Comparison of ENCODE assay signal across 14 cellular contexts in the genomic region with DNA sequence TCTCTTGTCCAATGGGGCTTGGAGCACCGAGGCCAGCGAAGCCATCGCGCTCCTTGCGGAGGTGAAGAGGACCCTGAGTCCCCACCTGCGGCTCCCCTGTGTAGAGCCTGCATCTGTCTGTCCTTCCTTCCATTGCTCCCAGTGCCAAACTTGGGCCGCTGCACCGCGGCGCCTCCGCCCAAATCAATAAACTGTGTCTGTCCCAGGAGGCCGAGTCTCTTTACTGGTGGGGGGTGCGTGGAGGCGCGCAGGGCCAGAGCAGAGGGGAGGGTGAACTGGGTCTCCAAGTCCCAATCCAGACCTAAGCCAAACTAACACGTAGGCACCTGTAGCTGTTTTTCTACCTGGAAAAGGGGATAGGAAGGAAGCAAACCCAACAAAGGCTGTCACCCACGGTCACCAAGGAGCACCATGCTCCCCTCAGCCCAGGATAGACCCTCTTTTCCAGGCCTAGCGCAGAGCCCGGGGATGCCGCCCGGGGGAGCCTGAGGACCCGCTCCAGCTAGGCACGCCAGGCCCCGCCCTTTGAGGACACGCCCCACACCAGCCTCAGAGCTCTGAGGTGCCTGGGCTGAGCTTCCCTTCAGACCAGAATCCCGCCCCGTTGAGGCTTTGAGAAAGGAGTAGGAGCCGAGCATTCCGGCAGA. TPM values are rescaled to one million over a fixed set of nuclear protein-coding genes. Genes with fewer than 3 reads are reported as not detected.
DNase-seq lines count a peak whose midpoint lies in the region; TF ChIP-seq lines count a peak whose summit lies in the region.
"Had no signal": no experiment of that assay in that cellular context is flagged by ENCODE, and none has a peak within 500 bp of the region (broad histone marks: within the 10 kb centered on the region; RNA-seq: fewer than 3 reads in every experiment).

No MANE protein-coding gene starts in this region.

- peak overlapping the region; percentile 17 for H3K4me3 Mint-ChIP-seq in MCF 10A (ENCODE audit: unreplicated experiment)

- H3K27me3 Mint-ChIP-seq in MCF 10A (ENCODE audit: insufficient read depth, unreplicated experiment), result peaks cover 53% of the 10 kb centered on the region

- POLR2A ChIA-PET in MCF 10A (lab: Yijun Ruan, JAX), result no interaction called here

- no peak for TF ChIP-seq CTCF in MCF 10A (IDR thresholded peaks at IDR 0.05; ENCODE audit: unreplicated experiment)

- intact Hi-C loops in MCF 10A (cut with micrococcal nuclease) (no loop called here), posterior vena cava (cut with DNase I) (no loop called here)

- no peaks in the 10 kb centered on the region for H3K9me3 Mint-ChIP-seq in MCF 10A (ENCODE audit: unreplicated experiment)

- CTCF ChIA-PET in MCF 10A (lab: Yijun Ruan, JAX), result no interaction called here

- no TSS peak for BruUV-seq in MCF 10A (replicated peaks; lab: Mats Ljungman, UMichigan)

- peaks cover 15% of the 10 kb centered on the region for H3K4me1 Mint-ChIP-seq in MCF 10A (ENCODE audit: insufficient read depth, unreplicated experiment)

- no peaks in the 10 kb centered on the region for H3K36me3 Mint-ChIP-seq in MCF 10A (ENCODE audit: insufficient read depth, unreplicated experiment)

- H3K27ac Mint-ChIP-seq in MCF 10A (ENCODE audit: low read depth, unreplicated experiment), result no peak overlapping the region

- DNase-seq in NCI-H146 (lab: John Stamatoyannopoulos, UW), result peak; percentile 5
- no peak for DNase-seq in NCI-H146 treated with DMSO at 0.1 percent for 48 hours (lab: John Stamatoyannopoulos, UW; ENCODE audit: unreplicated experiment)
- DNase-seq in M059J (ENCODE audit: low read depth), result peak; percentile 21
- DNase-seq in MCF 10A (ENCODE audit: unreplicated experiment), result no peak
- DNase-seq in posterior vena cava (ENCODE audit: low spot score), result peak; percentile 68
- DNase-seq in SHP77 (lab: John Stamatoyannopoulos, UW), result no peak
- DNase-seq in GM19238 (ENCODE audit: insufficient read length, low spot score), result no peak
- no peak for DNase-seq in mesenteric fat pad (ENCODE audit: low spot score)
- DNase-seq: left lung; NCI-H187; nucleus accumbens; stimulated activated CD4-positive, alpha-beta T cell treated with anti-CD3 and anti-CD28 coated beads, Interleukin-1b, Interleukin-23, amount 100 ng/mL, for 48 hours; stimulated activated naive CD8-positive, alpha-beta T cell treated with anti-CD3 and anti-CD28 coated beads, Interleukin-15, amount 100 ng/mL, for 72 hours; WERI-Rb-1 had no signal

RNA-seq across cellular contexts. Expression of a gene that starts 1.2 kb away (rescaled TPM):
- not detected in 2 replicates for total RNA-seq in M059J (2014; rRNA removed; shearing (Covaris generic))
- total RNA-seq in MCF 10A (2022), result not detected in 2 replicates
- not detected for total RNA-seq in posterior vena cava
- total RNA-seq in mesenteric fat pad, result not detected
- total RNA-seq: left lung had no signal

RNA-seq across cellular contexts. Expression of a gene that starts 2.5 kb away (rescaled TPM):
- not detected in 2 replicates for total RNA-seq in M059J (2014; rRNA removed; shearing (Covaris generic))
- total RNA-seq in MCF 10A (2022) (not detected in 2 replicates), posterior vena cava (not detected), mesenteric fat pad (not detected)
- total RNA-seq: left lung had no signal

Comparison
In these comparisons a context has a peak if more than half of its experiments do, and no peak if none do; other contexts are left out.
1. DNase-seq: peak in NCI-H146 (single experiment), M059J (single experiment) and posterior vena cava (single experiment); none in NCI-H146 treated with DMSO at 0.1 percent for 48 hours (single experiment), MCF 10A (single experiment), SHP77 (0 of 2), GM19238 (single experiment) and mesenteric fat pad (single experiment).